ENCODE assay signal across 8 cellular contexts in genomic region chr2:240135706-240136012, GRCh38. TPM values are rescaled to one million over a fixed set of nuclear protein-coding genes. Genes with fewer than 3 reads are reported as not detected.
DNase-seq lines count a peak whose midpoint lies in the region; ATAC-seq, FAIRE-seq and TF ChIP-seq lines count a peak whose summit lies in the region.

No MANE protein-coding gene starts in this region.

- peaks cover 21% of the 10 kb centered on the region for H3K4me1 Mint-ChIP-seq in activated CD4-positive, alpha-beta T cell treated with anti-CD3 and anti-CD28 coated beads, Interleukin-2, amount 10 ng/mL, durations not matched to agents 24 days and 14 days
- peaks cover 24 to 32% (median 31%) of the 10 kb centered on the region in 4 donors for H3K4me1 Mint-ChIP-seq in naive thymus-derived CD8-positive, alpha-beta T cell

- peak overlapping the region; percentile 94 for H3K4me3 Mint-ChIP-seq in activated CD4-positive, alpha-beta T cell treated with anti-CD3 and anti-CD28 coated beads, Interleukin-2, amount 10 ng/mL, durations not matched to agents 24 days and 14 days
- H3K4me3 Mint-ChIP-seq in naive thymus-derived CD8-positive, alpha-beta T cell: peak overlapping the region; percentile 90 to 96 (median 94)

- H3K36me3 ChIP-seq in colonic mucosa: peaks cover 3% of the 10 kb centered on the region

- POLR2A ChIA-PET in naive thymus-derived CD8-positive, alpha-beta T cell (lab: Charles Lee): no interaction called here

- peaks cover 6% of the 10 kb centered on the region for H3K4me1 ChIP-seq in colonic mucosa

- peak overlapping the region; percentile 87 for H3K27ac Mint-ChIP-seq in activated CD4-positive, alpha-beta T cell treated with anti-CD3 and anti-CD28 coated beads, Interleukin-2, amount 10 ng/mL, durations not matched to agents 24 days and 14 days
- H3K27ac Mint-ChIP-seq in naive thymus-derived CD8-positive, alpha-beta T cell: peak overlapping the region; percentile 87 to 95 (median 92)

- H3K9me3 ChIP-seq in colonic mucosa: no peaks in the 10 kb centered on the region

- H3K27me3 ChIP-seq in colonic mucosa: no peaks in the 10 kb centered on the region

- FAIRE-seq in D721Med (lab: Jason Lieb, UNC): no peak

- H3K9ac ChIP-seq in colonic mucosa (ENCODE audit: low read depth in 2 of 2, low read length in 2 of 2): peak overlapping the region; percentile 86 to 96

- peak overlapping the region; percentile 92 for H3K4me3 ChIP-seq in Jurkat, Clone E6-1 (ENCODE audit: low read length)
- peak overlapping the region; percentile 100 for H3K4me3 ChIP-seq in colonic mucosa

- peaks cover 22% of the 10 kb centered on the region for H3K36me3 Mint-ChIP-seq in activated CD4-positive, alpha-beta T cell treated with anti-CD3 and anti-CD28 coated beads, Interleukin-2, amount 10 ng/mL, durations not matched to agents 24 days and 14 days (ENCODE audit: low read depth)
- peaks cover 0 to 37% (median 6%) of the 10 kb centered on the region in 3 donors for H3K36me3 Mint-ChIP-seq in naive thymus-derived CD8-positive, alpha-beta T cell

- peak; percentile 27 to 29 for ATAC-seq in naive thymus-derived CD8-positive, alpha-beta T cell

- intact Hi-C loops in activated CD4-positive, alpha-beta T cell treated with anti-CD3 and anti-CD28 coated beads, Interleukin-2, amount 10 ng/mL, durations not matched to agents 24 days and 14 days (cut with micrococcal nuclease): loop anchor here (1.0 to 10.0 kb wide), 2 partner anchors 110 to 429 kb away; partner anchors contain the start of genes DUSP28, NDUFA10 and RNPEPL1
- intact Hi-C loops in colonic mucosa (cut with DNase I): no loop called here

- no peak for DNase-seq in activated CD4-positive, alpha-beta T cell treated with anti-CD3 and anti-CD28 coated beads, Interleukin-2, amount 10 ng/mL, durations not matched to agents 24 days and 14 days
- no peak for DNase-seq in activated CD4-positive, alpha-beta T cell treated with anti-CD3 and anti-CD28 coated beads, Interleukin-2, amount 50 U/mL, for 4 hours
- no peak for DNase-seq in Jurkat, Clone E6-1 (ENCODE audit: low read depth, low spot score)
- no peak for DNase-seq in colonic mucosa
- no peak for DNase-seq in naive thymus-derived CD8-positive, alpha-beta T cell
- no peak for DNase-seq in inferior parietal cortex (ENCODE audit: extremely low spot score)
- no peak for DNase-seq in D721Med (ENCODE audit: insufficient read length, low spot score)
- DNase-seq in NCI-H526 (lab: John Stamatoyannopoulos, UW): no peak

- H3K27ac ChIP-seq in colonic mucosa: no peak overlapping the region

- H3K9me3 Mint-ChIP-seq in activated CD4-positive, alpha-beta T cell treated with anti-CD3 and anti-CD28 coated beads, Interleukin-2, amount 10 ng/mL, durations not matched to agents 24 days and 14 days: no peaks in the 10 kb centered on the region
- peaks cover 0 to 2% (median 0%) of the 10 kb centered on the region in 9 donors for H3K9me3 Mint-ChIP-seq in naive thymus-derived CD8-positive, alpha-beta T cell

- TF ChIP-seq CTCF in colonic mucosa (IDR thresholded peaks at IDR 0.05): no peak
- no peak for TF ChIP-seq CTCF in D721Med (IDR thresholded peaks at IDR 0.05; ENCODE audit: insufficient read depth, missing control alignments)

- H3K27me3 Mint-ChIP-seq in activated CD4-positive, alpha-beta T cell treated with anti-CD3 and anti-CD28 coated beads, Interleukin-2, amount 10 ng/mL, durations not matched to agents 24 days and 14 days: no peaks in the 10 kb centered on the region
- H3K27me3 Mint-ChIP-seq in naive thymus-derived CD8-positive, alpha-beta T cell: no peaks in the 10 kb centered on the region

RNA-seq across cellular contexts. Expression of gene COPS9, which starts 0.4 kb away (rescaled TPM):
- total RNA-seq in activated CD4-positive, alpha-beta T cell treated with anti-CD3 and anti-CD28 coated beads, Interleukin-2, amount 10 ng/mL, durations not matched to agents 24 days and 14 days: 132 and 135 TPM in 2 replicates
- polyA plus RNA-seq in Jurkat, Clone E6-1 (2012; ENCODE audit: insufficient read depth, insufficient read length): 216 TPM
- total RNA-seq in colonic mucosa: 100 to 1,000 TPM; 119 to 169 TPM
- 10 to 100 TPM; 76.7 to 84.4 TPM for total RNA-seq in naive thymus-derived CD8-positive, alpha-beta T cell
- polyA plus RNA-seq in naive thymus-derived CD8-positive, alpha-beta T cell: 100 to 1,000 TPM; 318 to 389 (median 347) TPM

RNA-seq across cellular contexts. Expression of gene OTOS, which starts 4.8 kb away (rescaled TPM):
- total RNA-seq in activated CD4-positive, alpha-beta T cell treated with anti-CD3 and anti-CD28 coated beads, Interleukin-2, amount 10 ng/mL, durations not matched to agents 24 days and 14 days: not detected in 2 replicates
- polyA plus RNA-seq in Jurkat, Clone E6-1 (2012; ENCODE audit: insufficient read depth, insufficient read length): not detected
- not detected for total RNA-seq in colonic mucosa
- not detected for total RNA-seq in naive thymus-derived CD8-positive, alpha-beta T cell
- polyA plus RNA-seq in naive thymus-derived CD8-positive, alpha-beta T cell: not detected
